ENCODE assay signal across 1 cellular context in genomic region chr3:52455283-52456168, GRCh38.
TF ChIP-seq lines count a peak whose summit lies in the region.

NISCH (plus strand) TSS chr3:52455604; CDS start chr3:52455642, 38 bp downstream.

TF ChIP-seq in HepG2, 621 proteins besides CTCF, POLR2A, EP300 and RAD21 (continued from another document and continues in another):
- TF ChIP-seq, protein P1, sequence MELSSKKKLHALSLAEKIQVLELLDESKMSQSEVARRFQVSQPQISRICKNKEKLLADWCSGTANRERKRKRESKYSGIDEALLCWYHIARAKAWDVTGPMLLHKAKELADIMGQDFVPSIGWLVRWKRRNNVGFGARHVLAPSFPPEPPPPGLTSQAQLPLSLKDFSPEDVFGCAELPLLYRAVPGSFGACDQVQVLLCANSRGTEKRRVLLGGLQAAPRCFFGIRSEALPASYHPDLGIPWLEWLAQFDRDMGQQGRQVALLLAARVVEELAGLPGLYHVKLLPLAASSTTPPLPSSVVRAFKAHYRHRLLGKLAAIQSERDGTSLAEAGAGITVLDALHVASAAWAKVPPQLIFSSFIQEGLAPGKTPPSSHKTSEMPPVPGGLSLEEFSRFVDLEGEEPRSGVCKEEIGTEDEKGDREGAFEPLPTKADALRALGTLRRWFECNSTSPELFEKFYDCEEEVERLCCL (CRISPR knock-in tag; IDR thresholded peaks at IDR 0.05; ENCODE audit: borderline replicate concordance) = peak; percentile 78; the same call in 1 of the 2 replicates
- TF ChIP-seq ZNF230 (CRISPR knock-in tag; IDR thresholded peaks at IDR 0.05) (no peak), RBAK (CRISPR knock-in tag; IDR thresholded peaks at IDR 0.05) (no peak), ZNF546 (CRISPR knock-in tag; conservative IDR thresholded peaks at IDR 0.05) (no peak), ZNF678 (CRISPR knock-in tag; IDR thresholded peaks at IDR 0.05) (no peak), MIXL1 (CRISPR knock-in tag; IDR thresholded peaks at IDR 0.05) (no peak), ZNF121 (CRISPR knock-in tag; IDR thresholded peaks at IDR 0.05) (no peak), BRCA1 (CRISPR knock-in tag; IDR thresholded peaks at IDR 0.05) (no peak), YY1 (IDR thresholded peaks at IDR 0.05; ENCODE audit: insufficient read depth, insufficient replicate concordance, low read depth, low read length) (peak; percentile 92), NFRKB (IDR thresholded peaks at IDR 0.05) (no peak), PPARG (CRISPR knock-in tag; conservative IDR thresholded peaks at IDR 0.05) (no peak; the same call in 1 of the 2 replicates), SNAPC2 (CRISPR knock-in tag; IDR thresholded peaks at IDR 0.05) (no peak), RFX5 (IDR thresholded peaks at IDR 0.05; ENCODE audit: low read depth, low read length) (no peak), FLYWCH1 (CRISPR knock-in tag; IDR thresholded peaks at IDR 0.05) (no peak), SP2 (CRISPR knock-in tag; IDR thresholded peaks at IDR 0.05) (no peak), SP1 (IDR thresholded peaks at IDR 0.05) (no peak), SP1 (CRISPR knock-in tag; IDR thresholded peaks at IDR 0.05) (peak; percentile 92), MAFG (CRISPR knock-in tag; IDR thresholded peaks at IDR 0.05) (no peak), MBNL3 (CRISPR knock-in tag; conservative IDR thresholded peaks at IDR 0.05) (no peak), KLF9 (CRISPR knock-in tag; IDR thresholded peaks at IDR 0.05; ENCODE audit: low read depth) (no peak), PITX1 (CRISPR knock-in tag; IDR thresholded peaks at IDR 0.05) (peak; percentile 54; the same call in 1 of the 2 replicates), SNAI1 (CRISPR knock-in tag; IDR thresholded peaks at IDR 0.05; ENCODE audit: borderline replicate concordance) (no peak; the same call in 1 of the 2 replicates), KAT2B (IDR thresholded peaks at IDR 0.05; ENCODE audit: borderline replicate concordance, low read depth, low read length) (no peak), ZNF343 (CRISPR knock-in tag; IDR thresholded peaks at IDR 0.05) (no peak), ZC3H13 (CRISPR knock-in tag; IDR thresholded peaks at IDR 0.05) (no peak; the same call in 1 of the 2 replicates), ZFP62 (CRISPR knock-in tag; IDR thresholded peaks at IDR 0.05) (no peak), ZNF331 (CRISPR knock-in tag; IDR thresholded peaks at IDR 0.05) (no peak), CHD4 (IDR thresholded peaks at IDR 0.05; ENCODE audit: borderline replicate concordance, low read length) (no peak), BATF2 (CRISPR knock-in tag; IDR thresholded peaks at IDR 0.05) (no peak), REPIN1 (CRISPR knock-in tag; IDR thresholded peaks at IDR 0.05; ENCODE audit: borderline replicate concordance, low read depth) (no peak), REXO4 (CRISPR knock-in tag; IDR thresholded peaks at IDR 0.05; ENCODE audit: borderline replicate concordance) (no peak), SMC3 (IDR thresholded peaks at IDR 0.05; ENCODE audit: low read length) (no peak), GATA4 (IDR thresholded peaks at IDR 0.05; ENCODE audit: borderline replicate concordance, low read depth) (no peak), ZNF280D (CRISPR knock-in tag; IDR thresholded peaks at IDR 0.05) (0 out of 2 replicates have a peak, but pooled peaks have one; percentile 62), AKAP8 (CRISPR knock-in tag; IDR thresholded peaks at IDR 0.05) (no peak), ZIK1 (CRISPR knock-in tag; IDR thresholded peaks at IDR 0.05; ENCODE audit: borderline replicate concordance, low read depth) (no peak), ZNF567 (CRISPR knock-in tag; IDR thresholded peaks at IDR 0.05; ENCODE audit: borderline replicate concordance) (no peak; the same call in 1 of the 2 replicates), ZNF543 (CRISPR knock-in tag; IDR thresholded peaks at IDR 0.05) (no peak), SIX1 (CRISPR knock-in tag; IDR thresholded peaks at IDR 0.05; ENCODE audit: borderline replicate concordance) (no peak), ZBTB4 (CRISPR knock-in tag; IDR thresholded peaks at IDR 0.05; ENCODE audit: borderline replicate concordance) (no peak), ZNF746 (CRISPR knock-in tag; IDR thresholded peaks at IDR 0.05) (no peak), TCF12 (IDR thresholded peaks at IDR 0.05) (no peak), TCF12 (CRISPR knock-in tag; IDR thresholded peaks at IDR 0.05) (no peak)
- TF ChIP-seq, protein P2, sequence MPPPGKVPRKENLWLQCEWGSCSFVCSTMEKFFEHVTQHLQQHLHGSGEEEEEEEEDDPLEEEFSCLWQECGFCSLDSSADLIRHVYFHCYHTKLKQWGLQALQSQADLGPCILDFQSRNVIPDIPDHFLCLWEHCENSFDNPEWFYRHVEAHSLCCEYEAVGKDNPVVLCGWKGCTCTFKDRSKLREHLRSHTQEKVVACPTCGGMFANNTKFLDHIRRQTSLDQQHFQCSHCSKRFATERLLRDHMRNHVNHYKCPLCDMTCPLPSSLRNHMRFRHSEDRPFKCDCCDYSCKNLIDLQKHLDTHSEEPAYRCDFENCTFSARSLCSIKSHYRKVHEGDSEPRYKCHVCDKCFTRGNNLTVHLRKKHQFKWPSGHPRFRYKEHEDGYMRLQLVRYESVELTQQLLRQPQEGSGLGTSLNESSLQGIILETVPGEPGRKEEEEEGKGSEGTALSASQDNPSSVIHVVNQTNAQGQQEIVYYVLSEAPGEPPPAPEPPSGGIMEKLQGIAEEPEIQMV (CRISPR knock-in tag; IDR thresholded peaks at IDR 0.05; ENCODE audit: low read depth) = no peak; the same call in 1 of the 2 replicates
- TF ChIP-seq, protein P3, sequence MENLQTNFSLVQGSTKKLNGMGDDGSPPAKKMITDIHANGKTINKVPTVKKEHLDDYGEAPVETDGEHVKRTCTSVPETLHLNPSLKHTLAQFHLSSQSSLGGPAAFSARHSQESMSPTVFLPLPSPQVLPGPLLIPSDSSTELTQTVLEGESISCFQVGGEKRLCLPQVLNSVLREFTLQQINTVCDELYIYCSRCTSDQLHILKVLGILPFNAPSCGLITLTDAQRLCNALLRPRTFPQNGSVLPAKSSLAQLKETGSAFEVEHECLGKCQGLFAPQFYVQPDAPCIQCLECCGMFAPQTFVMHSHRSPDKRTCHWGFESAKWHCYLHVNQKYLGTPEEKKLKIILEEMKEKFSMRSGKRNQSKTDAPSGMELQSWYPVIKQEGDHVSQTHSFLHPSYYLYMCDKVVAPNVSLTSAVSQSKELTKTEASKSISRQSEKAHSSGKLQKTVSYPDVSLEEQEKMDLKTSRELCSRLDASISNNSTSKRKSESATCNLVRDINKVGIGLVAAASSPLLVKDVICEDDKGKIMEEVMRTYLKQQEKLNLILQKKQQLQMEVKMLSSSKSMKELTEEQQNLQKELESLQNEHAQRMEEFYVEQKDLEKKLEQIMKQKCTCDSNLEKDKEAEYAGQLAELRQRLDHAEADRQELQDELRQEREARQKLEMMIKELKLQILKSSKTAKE (CRISPR knock-in tag; IDR thresholded peaks at IDR 0.05; ENCODE audit: borderline replicate concordance) = peak; percentile 60; the same call in 1 of the 2 replicates
- TF ChIP-seq, protein P4, sequence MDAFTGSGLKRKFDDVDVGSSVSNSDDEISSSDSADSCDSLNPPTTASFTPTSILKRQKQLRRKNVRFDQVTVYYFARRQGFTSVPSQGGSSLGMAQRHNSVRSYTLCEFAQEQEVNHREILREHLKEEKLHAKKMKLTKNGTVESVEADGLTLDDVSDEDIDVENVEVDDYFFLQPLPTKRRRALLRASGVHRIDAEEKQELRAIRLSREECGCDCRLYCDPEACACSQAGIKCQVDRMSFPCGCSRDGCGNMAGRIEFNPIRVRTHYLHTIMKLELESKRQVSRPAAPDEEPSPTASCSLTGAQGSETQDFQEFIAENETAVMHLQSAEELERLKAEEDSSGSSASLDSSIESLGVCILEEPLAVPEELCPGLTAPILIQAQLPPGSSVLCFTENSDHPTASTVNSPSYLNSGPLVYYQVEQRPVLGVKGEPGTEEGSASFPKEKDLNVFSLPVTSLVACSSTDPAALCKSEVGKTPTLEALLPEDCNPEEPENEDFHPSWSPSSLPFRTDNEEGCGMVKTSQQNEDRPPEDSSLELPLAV (CRISPR knock-in tag; conservative IDR thresholded peaks at IDR 0.05; ENCODE audit: low read depth) = no peak; the same call in 1 of the 2 replicates
- TF ChIP-seq, protein P5, sequence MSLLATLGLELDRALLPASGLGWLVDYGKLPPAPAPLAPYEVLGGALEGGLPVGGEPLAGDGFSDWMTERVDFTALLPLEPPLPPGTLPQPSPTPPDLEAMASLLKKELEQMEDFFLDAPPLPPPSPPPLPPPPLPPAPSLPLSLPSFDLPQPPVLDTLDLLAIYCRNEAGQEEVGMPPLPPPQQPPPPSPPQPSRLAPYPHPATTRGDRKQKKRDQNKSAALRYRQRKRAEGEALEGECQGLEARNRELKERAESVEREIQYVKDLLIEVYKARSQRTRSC (CRISPR knock-in tag; IDR thresholded peaks at IDR 0.05; ENCODE audit: low read depth) = no peak
- TF ChIP-seq, protein P6, sequence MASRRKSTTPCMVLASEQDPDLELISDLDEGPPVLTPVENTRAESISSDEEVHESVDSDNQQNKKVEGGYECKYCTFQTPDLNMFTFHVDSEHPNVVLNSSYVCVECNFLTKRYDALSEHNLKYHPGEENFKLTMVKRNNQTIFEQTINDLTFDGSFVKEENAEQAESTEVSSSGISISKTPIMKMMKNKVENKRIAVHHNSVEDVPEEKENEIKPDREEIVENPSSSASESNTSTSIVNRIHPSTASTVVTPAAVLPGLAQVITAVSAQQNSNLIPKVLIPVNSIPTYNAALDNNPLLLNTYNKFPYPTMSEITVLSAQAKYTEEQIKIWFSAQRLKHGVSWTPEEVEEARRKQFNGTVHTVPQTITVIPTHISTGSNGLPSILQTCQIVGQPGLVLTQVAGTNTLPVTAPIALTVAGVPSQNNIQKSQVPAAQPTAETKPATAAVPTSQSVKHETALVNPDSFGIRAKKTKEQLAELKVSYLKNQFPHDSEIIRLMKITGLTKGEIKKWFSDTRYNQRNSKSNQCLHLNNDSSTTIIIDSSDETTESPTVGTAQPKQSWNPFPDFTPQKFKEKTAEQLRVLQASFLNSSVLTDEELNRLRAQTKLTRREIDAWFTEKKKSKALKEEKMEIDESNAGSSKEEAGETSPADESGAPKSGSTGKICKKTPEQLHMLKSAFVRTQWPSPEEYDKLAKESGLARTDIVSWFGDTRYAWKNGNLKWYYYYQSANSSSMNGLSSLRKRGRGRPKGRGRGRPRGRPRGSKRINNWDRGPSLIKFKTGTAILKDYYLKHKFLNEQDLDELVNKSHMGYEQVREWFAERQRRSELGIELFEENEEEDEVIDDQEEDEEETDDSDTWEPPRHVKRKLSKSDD (CRISPR knock-in tag; IDR thresholded peaks at IDR 0.05; ENCODE audit: low read depth) = peak; percentile 84; the same call in 1 of the 2 replicates
- TF ChIP-seq, protein P7, sequence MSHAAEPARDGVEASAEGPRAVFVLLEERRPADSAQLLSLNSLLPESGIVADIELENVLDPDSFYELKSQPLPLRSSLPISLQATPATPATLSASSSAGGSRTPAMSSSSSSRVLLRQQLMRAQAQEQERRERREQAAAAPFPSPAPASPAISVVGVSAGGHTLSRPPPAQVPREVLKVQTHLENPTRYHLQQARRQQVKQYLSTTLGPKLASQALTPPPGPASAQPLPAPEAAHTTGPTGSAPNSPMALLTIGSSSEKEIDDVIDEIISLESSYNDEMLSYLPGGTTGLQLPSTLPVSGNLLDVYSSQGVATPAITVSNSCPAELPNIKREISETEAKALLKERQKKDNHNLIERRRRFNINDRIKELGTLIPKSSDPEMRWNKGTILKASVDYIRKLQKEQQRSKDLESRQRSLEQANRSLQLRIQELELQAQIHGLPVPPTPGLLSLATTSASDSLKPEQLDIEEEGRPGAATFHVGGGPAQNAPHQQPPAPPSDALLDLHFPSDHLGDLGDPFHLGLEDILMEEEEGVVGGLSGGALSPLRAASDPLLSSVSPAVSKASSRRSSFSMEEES (CRISPR knock-in tag; IDR thresholded peaks at IDR 0.05) = peak; percentile 85
